ENCODE assay signal across 8 cellular contexts in the genomic region with DNA sequence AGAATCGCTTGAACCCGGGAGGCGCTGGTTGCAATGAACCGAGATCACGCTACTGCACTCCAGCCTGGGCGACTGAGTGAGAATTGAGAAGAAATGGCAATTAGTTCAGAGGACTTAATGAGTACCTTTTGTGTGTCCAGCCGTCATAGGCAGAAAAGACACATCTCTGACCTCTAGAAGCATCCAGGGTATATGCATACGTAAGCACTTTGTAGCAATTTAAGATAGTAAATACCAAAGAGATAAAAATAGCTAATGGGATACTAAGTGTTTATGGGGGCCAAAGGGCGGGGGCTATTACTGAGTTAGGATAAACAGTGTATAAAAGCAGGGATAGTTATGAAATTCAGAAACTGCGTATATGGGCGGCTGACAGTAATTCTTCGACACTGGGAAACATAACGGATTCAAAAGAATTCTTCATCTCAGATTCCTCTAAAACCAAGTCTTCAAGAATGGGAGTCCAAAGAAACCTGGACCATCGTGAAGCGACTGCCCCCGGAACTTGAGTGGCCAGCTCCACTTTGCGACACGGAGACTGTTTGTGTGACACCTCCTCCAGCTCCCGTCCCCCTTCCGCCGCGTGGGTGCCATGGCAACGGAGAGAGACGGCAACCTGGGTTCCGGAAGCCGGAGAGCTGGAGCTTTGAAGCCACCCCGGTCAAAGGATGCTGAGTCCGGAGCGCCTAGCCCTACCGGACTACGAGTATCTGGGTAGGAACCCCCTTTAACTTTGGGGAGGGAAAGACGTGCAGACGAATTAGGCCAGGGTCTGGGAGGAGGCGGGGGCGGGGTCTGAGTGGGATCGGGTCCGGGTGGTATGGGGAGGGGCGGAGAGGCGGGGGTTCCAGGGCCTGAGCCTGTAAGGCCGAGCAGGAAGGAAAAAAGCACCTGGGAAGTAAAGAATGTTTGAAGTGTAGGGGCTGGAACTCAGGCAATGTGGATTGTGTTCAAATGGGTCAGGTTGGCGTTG. TPM values are rescaled to one million over a fixed set of nuclear protein-coding genes. Genes with fewer than 3 reads are reported as not detected.
DNase-seq lines count a peak whose midpoint lies in the region; ATAC-seq and TF ChIP-seq lines count a peak whose summit lies in the region.

A gene with protein sequence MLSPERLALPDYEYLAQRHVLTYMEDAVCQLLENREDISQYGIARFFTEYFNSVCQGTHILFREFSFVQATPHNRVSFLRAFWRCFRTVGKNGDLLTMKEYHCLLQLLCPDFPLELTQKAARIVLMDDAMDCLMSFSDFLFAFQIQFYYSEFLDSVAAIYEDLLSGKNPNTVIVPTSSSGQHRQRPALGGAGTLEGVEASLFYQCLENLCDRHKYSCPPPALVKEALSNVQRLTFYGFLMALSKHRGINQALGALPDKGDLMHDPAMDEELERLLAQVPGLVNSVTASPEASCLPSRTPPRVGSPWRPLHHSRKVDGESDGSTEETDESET (plus strand): TSS at position 624 of the 973 bp plus-strand sequence. CDS start 45 bp downstream, at position 669.

- H2BK12ac ChIP-seq in H9 (ENCODE audit: insufficient read length, low read depth, low read length): no peak within 1 kb of the TSS

- no peak within 1 kb of the TSS for H3K27ac ChIP-seq in H9 (ENCODE audit: insufficient read length, low read depth, low read length)
- H3K27ac ChIP-seq in MM.1S (ENCODE audit: low read length): no peak within 1 kb of the TSS
- peak within 1 kb of the TSS; percentile 78 for H3K27ac ChIP-seq in neural cell (ENCODE audit: low read length)

- H4K20me1 ChIP-seq in H9 (ENCODE audit: control insufficient read depth, insufficient read depth, insufficient read length) (no peaks in the 10 kb centered on the region), MM.1S (ENCODE audit: insufficient read depth, low read length) (no peaks in the 10 kb centered on the region), neural cell (ENCODE audit: insufficient read depth) (no peaks in the 10 kb centered on the region)

- no peak within 1 kb of the TSS for H2AK5ac ChIP-seq in H9 (ENCODE audit: insufficient read length, low read length)

- H2AFZ ChIP-seq in H9 (ENCODE audit: low read length) (peak within 1 kb of the TSS; percentile 85), MM.1S (ENCODE audit: low read length) (peak within 1 kb of the TSS; percentile 99), neural cell (ENCODE audit: low read depth, low read length) (peak within 1 kb of the TSS; percentile 100)

- H3K4me1 ChIP-seq in H9 (ENCODE audit: insufficient read depth, low read length) (no peaks in the 10 kb centered on the region), MM.1S (ENCODE audit: low read length) (0 out of 2 replicates have a peak, but pooled peaks cover 8% of the 10 kb centered on the region)

- no peak within 1 kb of the TSS for H2BK120ac ChIP-seq in H9 (ENCODE audit: low read depth, low read length, poor library complexity, severe bottlenecking)

- H3K23ac ChIP-seq in H9 (ENCODE audit: insufficient read length, low read depth, low read length): no peak within 1 kb of the TSS

- no peak within 1 kb of the TSS for H4K5ac ChIP-seq in H9 (ENCODE audit: insufficient read length, low read depth, low read length)

- peaks cover 3% of the 10 kb centered on the region for H3K23me2 ChIP-seq in H9 (ENCODE audit: insufficient read length, low read depth, low read length, poor library complexity, severe bottlenecking)

- H3K27me3 Mint-ChIP-seq in H9 (ENCODE audit: low read depth): no peaks in the 10 kb centered on the region
- no peaks in the 10 kb centered on the region for H3K27me3 Mint-ChIP-seq in stimulated activated naive CD8-positive, alpha-beta T cell treated with anti-CD3 and anti-CD28 coated beads, Interleukin-15, amount 100 ng/mL, for 72 hours

- DNase-seq in EL (peak; percentile 93), H9 (peak; percentile 95), MM.1S (peak; percentile 91), SHP77 treated with DMSO at 0.1 percent for 48 hours (lab: John Stamatoyannopoulos, UW) (peak; percentile 87), activated gamma-delta T cell treated with Interleukin-2 at 50 U/mL for 16 hours (peak; percentile 94), fibroblast of villous mesenchyme (ENCODE audit: low read depth) (peak; percentile 94)
- DNase-seq in stimulated activated naive CD8-positive, alpha-beta T cell treated with anti-CD3 and anti-CD28 coated beads, Interleukin-15, amount 100 ng/mL, for 72 hours: peak; percentile 90 to 93

- no peaks in the 10 kb centered on the region for H3F3A ChIP-seq in MM.1S (ENCODE audit: insufficient read depth, low read length)
- no peaks in the 10 kb centered on the region for H3F3A ChIP-seq in neural cell (ENCODE audit: insufficient read depth, low read length, poor library complexity, severe bottlenecking)

- H3K4me3 ChIP-seq in MM.1S (ENCODE audit: low read length) (peak within 1 kb of the TSS; percentile 78), fibroblast of villous mesenchyme (ENCODE audit: low read depth, low read length) (peak within 1 kb of the TSS; percentile 81), neural cell (ENCODE audit: low read length) (peak within 1 kb of the TSS; percentile 79)

- no CpG with 5 or more reads among the region's 41 CpGs for WGBS in H9 (ENCODE audit: extremely low coverage, insufficient read length, low lambda C conversion rate)

- H3K79me1 ChIP-seq in H9 (ENCODE audit: insufficient read depth, low read depth, low read length, poor library complexity, severe bottlenecking): peaks cover 2% of the 10 kb centered on the region

- no peak within 1 kb of the TSS for H4K8ac ChIP-seq in H9 (replicated peaks; ENCODE audit: insufficient read length, low read depth, low read length)

- no peaks in the 10 kb centered on the region for H3K36me3 ChIP-seq in MM.1S (replicated peaks; ENCODE audit: insufficient read depth, low read length)
- no peaks in the 10 kb centered on the region for H3K36me3 ChIP-seq in neural cell (ENCODE audit: insufficient read depth, low read length)

- TF ChIP-seq EP300 in neural cell (conservative IDR thresholded peaks at IDR 0.05; ENCODE audit: poor library complexity, severe bottlenecking): peak; percentile 60

- H4K91ac ChIP-seq in H9 (ENCODE audit: insufficient read length, low read depth, low read length): no peak within 1 kb of the TSS

- H2BK20ac ChIP-seq in H9 (ENCODE audit: low read depth, low read length, poor library complexity, severe bottlenecking): no peak within 1 kb of the TSS

- H3K4ac ChIP-seq in H9 (ENCODE audit: low read depth, low read length): no peak within 1 kb of the TSS

- ATAC-seq in stimulated activated naive CD8-positive, alpha-beta T cell treated with anti-CD3 and anti-CD28 coated beads, Interleukin-15, amount 100 ng/mL, for 72 hours: peak; percentile 100

- no peaks in the 10 kb centered on the region for H3K79me2 ChIP-seq in H9 (ENCODE audit: insufficient read depth, low read length)
- H3K79me2 ChIP-seq in MM.1S (ENCODE audit: low read length): peaks cover 6% of the 10 kb centered on the region; the same call in 1 of the 2 replicates
- peaks cover 20% of the 10 kb centered on the region for H3K79me2 ChIP-seq in neural cell (replicated peaks; ENCODE audit: insufficient read depth, low read length)

- H3K4me3 Mint-ChIP-seq in H9: peak within 1 kb of the TSS; percentile 90 to 95
- peak within 1 kb of the TSS; percentile 93 to 94 for H3K4me3 Mint-ChIP-seq in stimulated activated naive CD8-positive, alpha-beta T cell treated with anti-CD3 and anti-CD28 coated beads, Interleukin-15, amount 100 ng/mL, for 72 hours

- H3K9me3 ChIP-seq in H9 (ENCODE audit: control insufficient read depth, low read depth, low read length) (no peaks in the 10 kb centered on the region), MM.1S (replicated peaks; ENCODE audit: insufficient read depth, low read length) (no peaks in the 10 kb centered on the region), neural cell (ENCODE audit: low read length) (no peaks in the 10 kb centered on the region)

- H3K9ac ChIP-seq in H9 (ENCODE audit: extremely low read depth, insufficient read length, low read length): peak within 1 kb of the TSS; percentile 44
- H3K9ac ChIP-seq in MM.1S (ENCODE audit: low read length): peak within 1 kb of the TSS; percentile 40; the same call in 1 of the 2 replicates
- H3K9ac ChIP-seq in neural cell (ENCODE audit: low read length): peak within 1 kb of the TSS; percentile 76

- H3K4me2 ChIP-seq in H9 (ENCODE audit: insufficient read depth, insufficient read length, low read length) (peak within 1 kb of the TSS; percentile 83), MM.1S (ENCODE audit: low read depth, low read length) (peak within 1 kb of the TSS; percentile 96), neural cell (ENCODE audit: low read length) (peak within 1 kb of the TSS; percentile 88)

- TF ChIP-seq RAD21 in neural cell (conservative IDR thresholded peaks at IDR 0.05): peak; percentile 24

- H3K9me2 ChIP-seq in MM.1S (replicated peaks; ENCODE audit: insufficient read depth, low read length) (no peaks in the 10 kb centered on the region), neural cell (ENCODE audit: insufficient read depth, low read length) (no peaks in the 10 kb centered on the region)

- no peak for TF ChIP-seq CTCF in H9 (conservative IDR thresholded peaks at IDR 0.05)
- TF ChIP-seq CTCF in MM.1S (IDR thresholded peaks at IDR 0.05; ENCODE audit: low read length): no peak
- no peak for TF ChIP-seq CTCF in fibroblast of villous mesenchyme (IDR thresholded peaks at IDR 0.05; ENCODE audit: insufficient read depth, low read depth, low read length)
- TF ChIP-seq CTCF in neural cell (IDR thresholded peaks at IDR 0.05; ENCODE audit: poor library complexity, severe bottlenecking): peak; percentile 11

- no peak within 1 kb of the TSS for H3T11ph ChIP-seq in H9 (ENCODE audit: low read length)

- H3K36me3 Mint-ChIP-seq in H9 (ENCODE audit: insufficient read depth in 1 of 3, low read depth in 3 of 3): peaks cover 2 to 5% (median 3%) of the 10 kb centered on the region in 3 experiments; a peak in 4 of 7 replicates

- H2BK15ac ChIP-seq in H9 (ENCODE audit: low read depth, low read length): no peak within 1 kb of the TSS

- H3K27me3 ChIP-seq in H9 (ENCODE audit: insufficient read depth, low read length) (no peaks in the 10 kb centered on the region), MM.1S (replicated peaks; ENCODE audit: insufficient read depth, low read length) (no peaks in the 10 kb centered on the region), neural cell (ENCODE audit: insufficient read depth, low read depth, low read length) (no peaks in the 10 kb centered on the region)

- peaks cover 8 to 12% of the 10 kb centered on the region in 2 experiments for H3K4me1 Mint-ChIP-seq in H9
- H3K4me1 Mint-ChIP-seq in stimulated activated naive CD8-positive, alpha-beta T cell treated with anti-CD3 and anti-CD28 coated beads, Interleukin-15, amount 100 ng/mL, for 72 hours: peaks cover 16% of the 10 kb centered on the region

- peaks cover 0 to 3% of the 10 kb centered on the region in 2 experiments; a peak in 1 of 5 replicates for H3K9me3 Mint-ChIP-seq in H9
- peaks cover 5 to 6% of the 10 kb centered on the region in 2 donors for H3K9me3 Mint-ChIP-seq in stimulated activated naive CD8-positive, alpha-beta T cell treated with anti-CD3 and anti-CD28 coated beads, Interleukin-15, amount 100 ng/mL, for 72 hours

- H3K14ac ChIP-seq in H9 (ENCODE audit: insufficient read depth, low read length): no peak within 1 kb of the TSS

- no peak within 1 kb of the TSS for H3K56ac ChIP-seq in H9 (ENCODE audit: insufficient read length, low read depth, low read length)

- no peak within 1 kb of the TSS for H2BK5ac ChIP-seq in H9 (ENCODE audit: insufficient read length, low read length)

- no peak within 1 kb of the TSS for H3K18ac ChIP-seq in H9 (ENCODE audit: insufficient read length, low read depth, low read length)

- H3K27ac Mint-ChIP-seq in H9: peak within 1 kb of the TSS; percentile 92 to 98 (median 93)
- peak within 1 kb of the TSS; percentile 90 to 99 for H3K27ac Mint-ChIP-seq in stimulated activated naive CD8-positive, alpha-beta T cell treated with anti-CD3 and anti-CD28 coated beads, Interleukin-15, amount 100 ng/mL, for 72 hours

RNA-seq across cellular contexts. Expression of the gene that starts here (rescaled TPM):
- total RNA-seq in H9 (2021) (19.6 and 21.2 TPM in 2 replicates), fibroblast of villous mesenchyme (30.2 and 33.5 TPM in 2 replicates)
- 46.4 and 64.3 TPM in 2 replicates for polyA plus RNA-seq in neural cell
- 54.8 and 57.9 TPM in 2 replicates for polyA minus RNA-seq in neural cell
